29 cellular contexts compared by ENCODE assay signal in the genomic region with DNA sequence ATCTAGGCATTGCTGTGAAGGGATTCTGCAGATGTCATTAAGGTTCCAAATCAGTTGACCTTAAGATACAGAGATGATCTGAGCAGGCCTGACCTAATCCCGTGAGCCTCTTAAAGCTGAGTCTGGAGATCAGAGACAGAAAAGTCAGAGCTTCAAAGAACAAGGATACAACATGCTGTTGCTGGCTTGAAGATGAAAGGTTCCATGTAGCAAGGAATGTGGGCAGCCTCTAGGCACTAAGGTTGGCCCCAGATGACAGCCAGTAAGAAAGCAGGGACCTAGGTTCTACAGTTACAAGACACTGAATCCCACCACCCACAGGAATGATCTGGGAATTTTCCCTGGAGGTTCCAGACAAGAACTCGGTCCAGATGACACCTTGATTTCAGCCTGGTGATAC.
"Had no signal": no experiment of that assay in that cellular context is flagged by ENCODE, and none has a peak within 500 bp of the region (broad histone marks: within the 10 kb centered on the region; RNA-seq: fewer than 3 reads in every experiment).

No MANE protein-coding gene starts in this region.

- H3K27me3 ChIP-seq: colonic mucosa, gastrocnemius medialis, neural progenitor cell, right atrium auricular region, testis, tibial artery had no signal

- H3K4me3 ChIP-seq: colonic mucosa, gastrocnemius medialis, lung, neural progenitor cell, prostate gland, right atrium auricular region, smooth muscle cell, testis, tibial artery had no signal

- DNase-seq: colonic mucosa; effector CD8-positive, alpha-beta T cell; endodermal cell; foreskin fibroblast; gastrocnemius medialis; head of caudate nucleus; kidney; midbrain; naive thymus-derived CD4-positive, alpha-beta T cell; stimulated activated CD4-positive, alpha-beta T cell treated with anti-CD3 and anti-CD28 coated beads, Interleukin-12 subunit alpha, Interleukin-12 subunit beta, amount 100 ng/mL, for 4 hours; stimulated activated CD4-positive, alpha-beta T cell treated with anti-CD3 and anti-CD28 coated beads, Interleukin-1b, Interleukin-23, amount 100 ng/mL, for 48 hours; stimulated activated CD4-positive, alpha-beta T cell treated with anti-CD3 and anti-CD28 coated beads, Interleukin-4, amount 100 ng/mL, for 24 hours; stimulated activated naive CD8-positive, alpha-beta T cell treated with anti-CD3 and anti-CD28 coated beads, Interleukin-15, Interleukin-2, amounts not matched to agents 100 U/mL and 50 U/mL, for 24 hours; substantia nigra; testis; tibial artery had no signal

- H3K27ac Mint-ChIP-seq: dendritic cell treated with granulocyte-macrophage colony-stimulating factor and Interleukin-4, amounts not matched to agents 40 ng/mL and 50 ng/mL, for 4 days; endodermal cell; memory B cell; naive thymus-derived CD4-positive, alpha-beta T cell; nephron; neural progenitor cell; stimulated activated memory B cell treated with anti-CD40 and anti-IgM and Interleukin-4, amounts not matched to agents 10 μg/mL and 1 μg/mL and 100 μg/mL, for 72 hours; type B pancreatic cell had no signal

- H3K9me3 Mint-ChIP-seq: dendritic cell treated with granulocyte-macrophage colony-stimulating factor and Interleukin-4, amounts not matched to agents 40 ng/mL and 50 ng/mL, for 4 days; stimulated activated memory B cell treated with anti-CD40 and anti-IgM and Interleukin-4, amounts not matched to agents 10 μg/mL and 1 μg/mL and 100 μg/mL, for 72 hours; type B pancreatic cell had no signal

- H3K4me1 Mint-ChIP-seq: neural progenitor cell had no signal

- H3K36me3 ChIP-seq: colonic mucosa, gastrocnemius medialis, neural progenitor cell, prostate gland, right atrium auricular region, tibial artery had no signal

- FAIRE-seq: kidney had no signal

- H3K4me1 ChIP-seq: colonic mucosa, gastrocnemius medialis, neural progenitor cell, right atrium auricular region had no signal

- ATAC-seq: esophagus mucosa; gastrocnemius medialis; left lobe of liver; naive thymus-derived CD4-positive, alpha-beta T cell; sciatic nerve; stimulated activated memory B cell treated with anti-CD40 and anti-IgM and Interleukin-4, amounts not matched to agents 10 μg/mL and 1 μg/mL and 100 μg/mL, for 72 hours; stimulated activated naive CD8-positive, alpha-beta T cell treated with anti-CD3 and anti-CD28 coated beads, Interleukin-15, Interleukin-2, amounts not matched to agents 100 U/mL and 50 U/mL, for 24 hours had no signal

- H3K36me3 Mint-ChIP-seq: memory B cell; neural progenitor cell; stimulated activated memory B cell treated with anti-CD40 and anti-IgM and Interleukin-4, amounts not matched to agents 10 μg/mL and 1 μg/mL and 100 μg/mL, for 72 hours; type B pancreatic cell had no signal

- H3K9me3 ChIP-seq: colonic mucosa, gastrocnemius medialis, prostate gland, right atrium auricular region, testis, tibial artery had no signal

- H3K27me3 Mint-ChIP-seq: dendritic cell treated with granulocyte-macrophage colony-stimulating factor and Interleukin-4, amounts not matched to agents 40 ng/mL and 50 ng/mL, for 4 days; type B pancreatic cell had no signal

- H3K4me3 Mint-ChIP-seq: dendritic cell treated with granulocyte-macrophage colony-stimulating factor and Interleukin-4, amounts not matched to agents 40 ng/mL and 50 ng/mL, for 4 days; endodermal cell; memory B cell; naive thymus-derived CD4-positive, alpha-beta T cell; nephron; neural progenitor cell; stimulated activated memory B cell treated with anti-CD40 and anti-IgM and Interleukin-4, amounts not matched to agents 10 μg/mL and 1 μg/mL and 100 μg/mL, for 72 hours; type B pancreatic cell had no signal
